Comparison of ENCODE assay signal across 37 cellular contexts in the genomic region with DNA sequence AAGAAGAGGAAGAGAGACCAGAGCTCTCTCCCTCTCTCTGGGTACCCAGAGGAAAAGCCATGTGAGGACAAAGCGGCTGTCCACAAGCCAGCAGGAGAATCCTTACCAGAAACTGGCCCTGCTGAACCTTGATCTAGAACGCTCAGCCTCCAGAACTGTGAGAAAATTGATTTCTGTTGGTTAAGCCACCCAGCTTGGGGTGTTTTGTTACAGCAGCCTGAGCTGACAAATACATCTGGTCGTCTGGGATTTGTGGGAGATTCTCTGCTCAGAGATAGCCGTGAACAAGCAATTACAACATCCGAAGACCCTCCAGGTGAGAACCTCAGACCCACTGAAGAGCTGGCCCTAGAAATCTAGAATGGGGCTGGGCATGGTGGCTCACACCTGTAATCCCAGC. TPM values are rescaled to one million over a fixed set of nuclear protein-coding genes. Genes with fewer than 3 reads are reported as not detected.
"Had no signal": no experiment of that assay in that cellular context is flagged by ENCODE, and none has a peak within 500 bp of the region (broad histone marks: within the 10 kb centered on the region; RNA-seq: fewer than 3 reads in every experiment).

No MANE protein-coding gene starts in this region.

- H3K27ac ChIP-seq: KMS-11 had no signal

- H3K27me3 ChIP-seq: MG63 had no signal

- H3K9me3 ChIP-seq: MG63 had no signal

- H3K4me3 ChIP-seq: MG63 had no signal

- H3K9ac ChIP-seq: KMS-11 had no signal

- H3K36me3 ChIP-seq: MG63 had no signal

- DNase-seq: Karpas-422, Kasumi-1, KG1, MG63, MM.1S, MV-4-11, NCI-H1048, NCI-H1092, NCI-H1092 treated with DMSO at 0.1 percent for 48 hours, NCI-H1105, NCI-H1105 treated with DMSO at 0.1 percent for 48 hours, NCI-H1417, NCI-H1417 treated with DMSO at 0.1 percent for 48 hours, NCI-H1436 treated with DMSO at 0.1 percent for 48 hours, NCI-H146, NCI-H1694, NCI-H1694 treated with DMSO at 0.1 percent for 48 hours, NCI-H187, NCI-H187 treated with DMSO at 0.1 percent for 48 hours, NCI-H1930, NCI-H2029, NCI-H2029 treated with DMSO at 0.1 percent for 48 hours, NCI-H2081, NCI-H2081 treated with DMSO at 0.1 percent for 48 hours, NCI-H2107, NCI-H2171, NCI-H2171 treated with DMSO at 0.1 percent for 48 hours, NCI-H2227 treated with DMSO at 0.1 percent for 48 hours, NCI-H226, NCI-H345, NCI-H446, NCI-H446 treated with DMSO at 0.1 percent for 48 hours, NCI-H510A had no signal

- H3K4me2 ChIP-seq: KMS-11 had no signal

RNA-seq across cellular contexts. Expression of a gene that starts 6.5 kb away (rescaled TPM):
- total RNA-seq: LHCN-M2, M059J, MCF 10A had no signal
